ENCODE assay signal across 1 cellular context in the genomic region with DNA sequence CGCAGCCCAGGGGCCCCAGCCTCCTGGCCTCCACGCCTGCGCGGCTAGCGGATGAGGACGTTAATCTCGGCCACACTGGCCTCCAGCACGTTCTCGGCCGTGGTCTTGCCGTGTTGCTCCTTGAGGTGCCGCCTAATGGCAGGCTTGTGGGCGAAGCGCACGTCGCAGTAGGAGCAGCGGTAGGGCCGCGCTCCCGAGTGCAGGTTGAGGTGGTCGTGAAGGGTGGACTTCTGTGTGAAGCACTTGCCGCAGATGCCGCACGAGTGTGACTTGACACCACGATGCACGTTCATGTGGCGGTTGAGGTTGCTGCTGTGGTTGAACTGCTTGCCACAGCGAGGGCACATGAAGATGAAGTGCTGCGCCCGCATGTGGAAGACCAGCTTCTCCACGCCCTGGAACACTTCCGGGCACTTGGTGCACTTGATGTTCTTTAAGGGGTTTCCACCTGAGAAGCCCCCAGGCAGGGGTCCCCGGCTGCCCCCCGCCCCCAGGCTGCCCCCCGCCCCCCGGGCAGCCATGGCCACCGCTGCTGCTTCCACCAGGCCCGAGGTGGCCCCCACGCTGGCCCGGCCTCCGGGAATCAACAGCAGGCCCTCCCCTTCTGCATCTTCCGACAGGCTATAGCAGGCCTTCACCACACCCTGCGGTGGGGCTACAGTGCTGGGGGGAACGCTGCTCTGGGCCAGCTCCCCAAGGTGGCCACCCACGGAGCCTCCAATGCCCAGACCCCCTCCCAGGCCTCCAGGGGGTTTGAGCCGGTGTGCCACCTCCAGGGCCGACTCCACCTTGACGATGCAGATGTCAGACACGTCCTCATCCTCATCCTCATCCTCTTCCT.
TF ChIP-seq lines count a peak whose summit lies in the region.

No MANE protein-coding gene starts in this region.

TF ChIP-seq in neural cell, 6 proteins besides CTCF, POLR2A, EP300 and RAD21 (continued from another document):
- TF ChIP-seq, protein P1, sequence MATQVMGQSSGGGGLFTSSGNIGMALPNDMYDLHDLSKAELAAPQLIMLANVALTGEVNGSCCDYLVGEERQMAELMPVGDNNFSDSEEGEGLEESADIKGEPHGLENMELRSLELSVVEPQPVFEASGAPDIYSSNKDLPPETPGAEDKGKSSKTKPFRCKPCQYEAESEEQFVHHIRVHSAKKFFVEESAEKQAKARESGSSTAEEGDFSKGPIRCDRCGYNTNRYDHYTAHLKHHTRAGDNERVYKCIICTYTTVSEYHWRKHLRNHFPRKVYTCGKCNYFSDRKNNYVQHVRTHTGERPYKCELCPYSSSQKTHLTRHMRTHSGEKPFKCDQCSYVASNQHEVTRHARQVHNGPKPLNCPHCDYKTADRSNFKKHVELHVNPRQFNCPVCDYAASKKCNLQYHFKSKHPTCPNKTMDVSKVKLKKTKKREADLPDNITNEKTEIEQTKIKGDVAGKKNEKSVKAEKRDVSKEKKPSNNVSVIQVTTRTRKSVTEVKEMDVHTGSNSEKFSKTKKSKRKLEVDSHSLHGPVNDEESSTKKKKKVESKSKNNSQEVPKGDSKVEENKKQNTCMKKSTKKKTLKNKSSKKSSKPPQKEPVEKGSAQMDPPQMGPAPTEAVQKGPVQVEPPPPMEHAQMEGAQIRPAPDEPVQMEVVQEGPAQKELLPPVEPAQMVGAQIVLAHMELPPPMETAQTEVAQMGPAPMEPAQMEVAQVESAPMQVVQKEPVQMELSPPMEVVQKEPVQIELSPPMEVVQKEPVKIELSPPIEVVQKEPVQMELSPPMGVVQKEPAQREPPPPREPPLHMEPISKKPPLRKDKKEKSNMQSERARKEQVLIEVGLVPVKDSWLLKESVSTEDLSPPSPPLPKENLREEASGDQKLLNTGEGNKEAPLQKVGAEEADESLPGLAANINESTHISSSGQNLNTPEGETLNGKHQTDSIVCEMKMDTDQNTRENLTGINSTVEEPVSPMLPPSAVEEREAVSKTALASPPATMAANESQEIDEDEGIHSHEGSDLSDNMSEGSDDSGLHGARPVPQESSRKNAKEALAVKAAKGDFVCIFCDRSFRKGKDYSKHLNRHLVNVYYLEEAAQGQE (IDR thresholded peaks at IDR 0.05; ENCODE audit: borderline replicate concordance), result no peak
- TF ChIP-seq POLR2AphosphoS5 (IDR thresholded peaks at IDR 0.05) (no peak), EZH2 (IDR thresholded peaks at IDR 0.05; ENCODE audit: borderline replicate concordance, insufficient read depth, low read length, poor library complexity, severe bottlenecking) (no peak), MXI1 (conservative IDR thresholded peaks at IDR 0.05; ENCODE audit: poor library complexity, severe bottlenecking) (no peak), TAF1 (IDR thresholded peaks at IDR 0.05; ENCODE audit: low read depth) (no peak)
